In genomic region chr14:106257569-106257994, GRCh38 we compare ENCODE assay signal across 8 cellular contexts.
DNase-seq lines count a peak whose midpoint lies in the region; ATAC-seq and TF ChIP-seq lines count a peak whose summit lies in the region.
"Not testable (repeated sequence)": the region's sequence is repeated elsewhere in the genome, so short reads cannot be mapped to it uniquely, and the experiment has no call there.

No MANE protein-coding gene starts in this region.

- not testable (repeated sequence) for H3K36me3 Mint-ChIP-seq in T-helper 2 cell treated with Interferon-gamma antibody and Interleukin-4, amounts not matched to agents 5 μg/mL and 100 μg/mL, for 36 hours (ENCODE audit: low read depth)

- BruUV-seq in HCT116 (replicated peaks; lab: Mats Ljungman, UMichigan) = not testable (repeated sequence)

- not testable (repeated sequence) for H3K9me2 ChIP-seq in HCT116 (ENCODE audit: insufficient read depth)

- ATAC-seq in HCT116 = not testable (repeated sequence)

- POLR2A ChIA-PET in HCT116 (lab: Charles Lee) = not testable (repeated sequence)

- not testable (repeated sequence) for H3K79me2 ChIP-seq in HCT116 (ENCODE audit: insufficient read depth, low read length)

- peak; percentile 98 for TF ChIP-seq CTCF in C4-2B (conservative IDR thresholded peaks at IDR 0.05)
- peak in 2 of 3 experiments; percentile 45 to 54; a peak in 4 of 6 replicates for TF ChIP-seq CTCF in HCT116 (IDR thresholded peaks at IDR 0.05 in 2 of 3, conservative IDR thresholded peaks at IDR 0.05 in 1 of 3; ENCODE audit: borderline replicate concordance in 1 of 3, insufficient read depth in 1 of 3, low read depth in 2 of 3, low read length in 2 of 3)
- peak; percentile 69 for TF ChIP-seq CTCF in colonic mucosa (IDR thresholded peaks at IDR 0.05)

- not testable (repeated sequence) for H3K4me2 ChIP-seq in HCT116 (ENCODE audit: low read length)

- not testable (repeated sequence) for H3K27ac Mint-ChIP-seq in T-helper 2 cell treated with Interferon-gamma antibody and Interleukin-4, amounts not matched to agents 5 μg/mL and 100 μg/mL, for 36 hours

- CTCF ChIA-PET in HCT116 (lab: Charles Lee) = not testable (repeated sequence)

- H3K4me1 ChIP-seq in HCT116 (ENCODE audit: control insufficient read depth in 1 of 2, insufficient read depth in 2 of 2, low read length in 2 of 2); colonic mucosa: not testable (repeated sequence)

- H2AFZ ChIP-seq in HCT116 (ENCODE audit: low read depth, low read length, poor library complexity, severe bottlenecking) = not testable (repeated sequence)

- not testable (repeated sequence) for H3K27me3 ChIP-seq in HCT116 (ENCODE audit: insufficient read depth, low read length); colonic mucosa

- DNase-seq in HCT116 (ENCODE audit: low read depth, low spot score) = not testable (repeated sequence)
- DNase-seq in NCI-H345 (lab: John Stamatoyannopoulos, UW) (peak; percentile 17), activated T-cell treated with anti-CD3 and anti-CD28 coated beads for 24 hours (ENCODE audit: low read depth) (peak; percentile 61), colonic mucosa (peak; percentile 74), mucosa of gallbladder (ENCODE audit: low spot score) (peak; percentile 27)
- DNase-seq in T-helper 2 cell treated with Interferon-gamma antibody and Interleukin-4, amounts not matched to agents 5 μg/mL and 100 μg/mL, for 36 hours (ENCODE audit: low spot score) = peak; percentile 58
- DNase-seq in stimulated activated CD8-positive, alpha-beta memory T cell treated with anti-CD3 and anti-CD28 coated beads, Interleukin-12 subunit alpha, Interleukin-12 subunit beta, amount 100 ng/mL, for 1 hour (ENCODE audit: low read depth) = peak; percentile 56

- H4K20me1 ChIP-seq in HCT116 (ENCODE audit: insufficient read depth) = not testable (repeated sequence)

- H3K4me1 Mint-ChIP-seq in T-helper 2 cell treated with Interferon-gamma antibody and Interleukin-4, amounts not matched to agents 5 μg/mL and 100 μg/mL, for 36 hours (ENCODE audit: low read depth) = not testable (repeated sequence)

- H3K4me3 Mint-ChIP-seq in T-helper 2 cell treated with Interferon-gamma antibody and Interleukin-4, amounts not matched to agents 5 μg/mL and 100 μg/mL, for 36 hours = not testable (repeated sequence)

- H3K9me3 Mint-ChIP-seq in T-helper 2 cell treated with Interferon-gamma antibody and Interleukin-4, amounts not matched to agents 5 μg/mL and 100 μg/mL, for 36 hours = not testable (repeated sequence)

- peaks cover 31% of the 10 kb centered on the region for H3K27me3 Mint-ChIP-seq in T-helper 2 cell treated with Interferon-gamma antibody and Interleukin-4, amounts not matched to agents 5 μg/mL and 100 μg/mL, for 36 hours (ENCODE audit: low read depth)

- not testable (repeated sequence) for TF ChIP-seq RAD21 in HCT116 (IDR thresholded peaks at IDR 0.05; ENCODE audit: low read depth)

- not testable (repeated sequence) for H3K36me3 ChIP-seq in HCT116 (ENCODE audit: control insufficient read depth in 1 of 2, insufficient read depth in 2 of 2, low read length in 2 of 2); colonic mucosa

- not testable (repeated sequence) for H3K9me3 ChIP-seq in HCT116 (ENCODE audit: control insufficient read depth in 1 of 2, insufficient read depth in 1 of 2, low read depth in 1 of 2, low read length in 2 of 2); colonic mucosa

- TF ChIP-seq POLR2A in HCT116 (IDR thresholded peaks at IDR 0.05; ENCODE audit: borderline replicate concordance, extremely low read depth, insufficient read depth, insufficient read length) = not testable (repeated sequence)

- not testable (repeated sequence) for H3K4me3 ChIP-seq in HCT116 (replicated peaks in 1 of 2; ENCODE audit: low read depth in 1 of 2, low read length in 2 of 2); colonic mucosa

- intact Hi-C loops in HCT116 (cut with micrococcal nuclease); colonic mucosa (cut with DNase I): not testable (repeated sequence)

- H3K27ac ChIP-seq in C4-2B; HCT116 (ENCODE audit: low read depth, low read length); colonic mucosa: not testable (repeated sequence)

- RAD21 ChIA-PET in HCT116 (lab: Charles Lee; ENCODE audit: low non-redundant PET in 1 of 2, low total read pairs in 2 of 2, uncharacterized antibody in 2 of 2, unreplicated experiment in 2 of 2) = not testable (repeated sequence)

- H3K9ac ChIP-seq in HCT116 (ENCODE audit: low read length); colonic mucosa (ENCODE audit: low read depth in 2 of 2, low read length in 2 of 2): not testable (repeated sequence)
